8 cellular contexts compared by ENCODE assay signal in genomic region chr2:11342561-11343343, GRCh38. TPM values are rescaled to one million over a fixed set of nuclear protein-coding genes. Genes with fewer than 3 reads are reported as not detected.
DNase-seq lines count a peak whose midpoint lies in the region; ATAC-seq and TF ChIP-seq lines count a peak whose summit lies in the region.

No MANE protein-coding gene starts in this region.

- POLR2A ChIA-PET in WTC11 (lab: Charles Lee): no interaction called here

- no peak for ATAC-seq in WTC11

- peak; percentile 48 for DNase-seq in DMS53 treated with DMSO at 0.1 percent for 48 hours (lab: John Stamatoyannopoulos, UW; ENCODE audit: unreplicated experiment)
- no peak for DNase-seq in WTC11 (ENCODE audit: low spot score)
- no peak for DNase-seq in glutamatergic neuron
- no peak for DNase-seq in putamen (ENCODE audit: low spot score)
- no peak for DNase-seq in GM19240 (ENCODE audit: insufficient read length, low spot score)
- DNase-seq in nucleus accumbens (lab: John Stamatoyannopoulos, UW): no peak

- TF ChIP-seq CTCF in WTC11 (IDR thresholded peaks at IDR 0.05): no peak
- no peak for TF ChIP-seq CTCF in glutamatergic neuron (IDR thresholded peaks at IDR 0.05; ENCODE audit: partially characterized antibody, unreplicated experiment)

- H3K9me3 ChIP-seq in HUES6 (ENCODE audit: control insufficient read depth, insufficient read depth, low read depth, low read length): no peaks in the 10 kb centered on the region

- H3K27me3 ChIP-seq in HUES6 (ENCODE audit: control insufficient read depth, insufficient read depth, low read length) (no peaks in the 10 kb centered on the region), rectal smooth muscle tissue (ENCODE audit: control insufficient read depth, insufficient read depth, low read length) (no peaks in the 10 kb centered on the region)

- peaks cover 23% of the 10 kb centered on the region for H3K4me1 ChIP-seq in HUES6 (ENCODE audit: control insufficient read depth, insufficient read depth, low read length)
- H3K4me1 ChIP-seq in rectal smooth muscle tissue (ENCODE audit: control insufficient read depth, insufficient read depth, low read length): peaks cover 20% of the 10 kb centered on the region

- H3K4me3 ChIP-seq in HUES6 (ENCODE audit: low read depth, low read length) (peak overlapping the region; percentile 93), rectal smooth muscle tissue (ENCODE audit: low read length) (peak overlapping the region; percentile 84)

- H3K27me3 Mint-ChIP-seq in WTC11 (ENCODE audit: low read depth): peaks cover 4% of the 10 kb centered on the region; the same call in 1 of the 2 replicates
- peaks cover 9% of the 10 kb centered on the region for H3K27me3 Mint-ChIP-seq in glutamatergic neuron (ENCODE audit: unreplicated experiment)

- H3K36me3 ChIP-seq in HUES6 (ENCODE audit: control insufficient read depth, insufficient read depth, low read length): no peaks in the 10 kb centered on the region
- no peaks in the 10 kb centered on the region for H3K36me3 ChIP-seq in rectal smooth muscle tissue (ENCODE audit: control insufficient read depth, insufficient read depth, low read length)

- CTCF ChIA-PET in WTC11 (lab: Charles Lee): interaction anchor here (1.2 kb wide), 2 partner anchors 69 to 210 kb away, joined by 4 to 5 read pairs; a partner anchor contains a TSS

- peaks cover 35% of the 10 kb centered on the region for H3K4me1 Mint-ChIP-seq in WTC11
- peaks cover 9% of the 10 kb centered on the region for H3K4me1 Mint-ChIP-seq in glutamatergic neuron (ENCODE audit: low read depth, unreplicated experiment)

- H3K27ac Mint-ChIP-seq in WTC11: peak overlapping the region; percentile 93; the same call in 1 of the 2 replicates
- H3K27ac Mint-ChIP-seq in glutamatergic neuron (ENCODE audit: unreplicated experiment): peak overlapping the region; percentile 95

- no peak overlapping the region for H3K27ac ChIP-seq in HUES6 (ENCODE audit: low read depth, low read length)
- peak overlapping the region; percentile 95 for H3K27ac ChIP-seq in rectal smooth muscle tissue (ENCODE audit: low read depth, low read length)

- peak overlapping the region; percentile 96 for H3K4me3 Mint-ChIP-seq in WTC11
- H3K4me3 Mint-ChIP-seq in glutamatergic neuron (ENCODE audit: unreplicated experiment): peak overlapping the region; percentile 98

- H3K9me3 Mint-ChIP-seq in WTC11 (0 out of 2 replicates have a peak, but pooled peaks cover 3% of the 10 kb centered on the region), glutamatergic neuron (ENCODE audit: unreplicated experiment) (peaks cover 6% of the 10 kb centered on the region)

- peak overlapping the region; percentile 78 for H3K9ac ChIP-seq in HUES6 (ENCODE audit: low read length)
- H3K9ac ChIP-seq in rectal smooth muscle tissue (ENCODE audit: low read length): no peak overlapping the region

- 0 out of 2 replicates have a peak, but pooled peaks cover 3% of the 10 kb centered on the region for H3K36me3 Mint-ChIP-seq in WTC11
- H3K36me3 Mint-ChIP-seq in glutamatergic neuron (ENCODE audit: unreplicated experiment): no peaks in the 10 kb centered on the region

TF ChIP-seq in WTC11, 78 proteins besides CTCF, POLR2A, EP300 and RAD21:
- TF ChIP-seq MLX (CRISPR knock-in tag; IDR thresholded peaks at IDR 0.05): no peak
- no peak for TF ChIP-seq NFYB (CRISPR knock-in tag; conservative IDR thresholded peaks at IDR 0.05; ENCODE audit: low read depth)
- TF ChIP-seq TCF7 (CRISPR knock-in tag; IDR thresholded peaks at IDR 0.05; ENCODE audit: low read depth): no peak
- no peak for TF ChIP-seq TP53 (CRISPR knock-in tag; IDR thresholded peaks at IDR 0.05)
- TF ChIP-seq RELA (CRISPR knock-in tag; IDR thresholded peaks at IDR 0.05; ENCODE audit: borderline replicate concordance): no peak
- no peak for TF ChIP-seq ATF3 (CRISPR knock-in tag; conservative IDR thresholded peaks at IDR 0.05)
- no peak for TF ChIP-seq ZNF512 (CRISPR knock-in tag; IDR thresholded peaks at IDR 0.05; ENCODE audit: borderline replicate concordance)
- no peak for TF ChIP-seq MAX (CRISPR knock-in tag; IDR thresholded peaks at IDR 0.05)
- TF ChIP-seq CBFB (CRISPR knock-in tag; IDR thresholded peaks at IDR 0.05; ENCODE audit: low read depth): no peak
- TF ChIP-seq ZNF396 (CRISPR knock-in tag; IDR thresholded peaks at IDR 0.05; ENCODE audit: borderline replicate concordance): no peak
- no peak for TF ChIP-seq AR (CRISPR knock-in tag; IDR thresholded peaks at IDR 0.05)
- no peak for TF ChIP-seq NR3C1 (CRISPR knock-in tag; conservative IDR thresholded peaks at IDR 0.05; ENCODE audit: low read depth)
- no peak for TF ChIP-seq ZBTB21 (CRISPR knock-in tag; IDR thresholded peaks at IDR 0.05; ENCODE audit: borderline replicate concordance)
TF ChIP-seq in WTC11: peak in this region for 0.

RNA-seq across cellular contexts. Expression of gene ROCK2, which starts 1.7 kb away (rescaled TPM):
- total RNA-seq in WTC11 (2021) (21.3 to 25.9 TPM (median 22.4 TPM) in 3 replicates), glutamatergic neuron (ENCODE audit: unreplicated experiment) (34.6 TPM)
